ENCODE assay signal across 16 cellular contexts in genomic region chr14:99125113-99125512, GRCh38.
"Had no signal": no experiment of that assay in that cellular context is flagged by ENCODE, and none has a peak within 500 bp of the region (broad histone marks: within the 10 kb centered on the region; RNA-seq: fewer than 3 reads in every experiment).

No MANE protein-coding gene starts in this region.

- ATAC-seq: activated naive CD4-positive, alpha-beta T cell treated with anti-CD3 and anti-CD28 coated beads, Interleukin-2, amount 50 U/mL, for 72 hours; activated T-cell treated with anti-CD3 and anti-CD28 coated beads, Interleukin-2, amount 50 U/mL, for 4 hours; left lobe of liver; psoas muscle; right cardiac atrium had no signal

- H3K9me3 ChIP-seq: ovary, psoas muscle had no signal

- H3K27me3 ChIP-seq: ovary had no signal

- H3K27ac ChIP-seq: dorsolateral prefrontal cortex, ovary, psoas muscle, WERI-Rb-1 had no signal

- H3K27ac Mint-ChIP-seq: activated naive CD4-positive, alpha-beta T cell treated with anti-CD3 and anti-CD28 coated beads, Interleukin-2, amount 50 U/mL, for 72 hours; endodermal cell; nephron progenitor cell; stimulated activated naive CD8-positive, alpha-beta T cell treated with anti-CD3 and anti-CD28 coated beads, Interleukin-15, Interleukin-2, amounts not matched to agents 100 ng/mL and 50 ng/mL, for 24 hours; type B pancreatic cell had no signal

- H3K4me3 ChIP-seq: dorsolateral prefrontal cortex, ovary, psoas muscle, skin epidermis had no signal

- H3K36me3 ChIP-seq: ovary, WERI-Rb-1 had no signal

- H3K4me3 Mint-ChIP-seq: activated T-cell treated with anti-CD3 and anti-CD28 coated beads, Interleukin-2, amount 50 U/mL, for 4 hours; endodermal cell; nephron progenitor cell; stimulated activated naive CD8-positive, alpha-beta T cell treated with anti-CD3 and anti-CD28 coated beads, Interleukin-15, Interleukin-2, amounts not matched to agents 100 ng/mL and 50 ng/mL, for 24 hours; type B pancreatic cell had no signal

- H3K4me1 ChIP-seq: psoas muscle had no signal

- H3K9me3 Mint-ChIP-seq: activated naive CD4-positive, alpha-beta T cell treated with anti-CD3 and anti-CD28 coated beads, Interleukin-2, amount 50 U/mL, for 72 hours; activated T-cell treated with anti-CD3 and anti-CD28 coated beads, Interleukin-2, amount 50 U/mL, for 4 hours; endodermal cell; nephron progenitor cell; stimulated activated naive CD8-positive, alpha-beta T cell treated with anti-CD3 and anti-CD28 coated beads, Interleukin-15, Interleukin-2, amounts not matched to agents 100 ng/mL and 50 ng/mL, for 24 hours had no signal

- DNase-seq: activated CD4-positive, alpha-beta T cell treated with anti-CD3 and anti-CD28 coated beads for 1 hour; activated gamma-delta T cell treated with Interleukin-2 at 50 U/mL for 16 hours; activated T-cell treated with anti-CD3 and anti-CD28 coated beads, Interleukin-2, amount 50 U/mL, for 4 hours; foreskin melanocyte; nephron progenitor cell; ovary; psoas muscle; right cardiac atrium; WERI-Rb-1 had no signal

- H3K27me3 Mint-ChIP-seq: stimulated activated naive CD8-positive, alpha-beta T cell treated with anti-CD3 and anti-CD28 coated beads, Interleukin-15, Interleukin-2, amounts not matched to agents 100 ng/mL and 50 ng/mL, for 24 hours had no signal
